Comparison of ENCODE assay signal across 1 cellular context in genomic region chr17:41786227-41787020, GRCh38.
TF ChIP-seq lines count a peak whose summit lies in the region.

Gene JUP (minus strand): TSS chr17:41786711. CDS start chr17:41771854, 14,857 bp downstream.

TF ChIP-seq in K562, 482 proteins besides CTCF, POLR2A, EP300 and RAD21 (continued from another document and continues in another):
- TF ChIP-seq ZNF398 (CRISPR knock-in tag; IDR thresholded peaks at IDR 0.05), result no peak
- TF ChIP-seq STAG1 (CRISPR knock-in tag; IDR thresholded peaks at IDR 0.05; ENCODE audit: borderline replicate concordance), result no peak
- TF ChIP-seq ARHGAP35 (IDR thresholded peaks at IDR 0.05; ENCODE audit: partially characterized antibody), result no peak
- no peak for TF ChIP-seq OTX1 (CRISPR knock-in tag; IDR thresholded peaks at IDR 0.05)
- no peak for TF ChIP-seq ILK (tag; IDR thresholded peaks at IDR 0.05; ENCODE audit: borderline replicate concordance, low read depth)
- TF ChIP-seq STAT6 (CRISPR knock-in tag; IDR thresholded peaks at IDR 0.05), result no peak
- peak; percentile 100 for TF ChIP-seq PKNOX1 (IDR thresholded peaks at IDR 0.05)
- 0 out of 2 replicates have a peak, but pooled peaks have one; percentile 35 for TF ChIP-seq TCF7 (IDR thresholded peaks at IDR 0.05; ENCODE audit: borderline replicate concordance)
- no peak for TF ChIP-seq ZNF696 (CRISPR knock-in tag; conservative IDR thresholded peaks at IDR 0.05)
- TF ChIP-seq ZKSCAN3 (CRISPR knock-in tag; IDR thresholded peaks at IDR 0.05), result no peak
- TF ChIP-seq TFAM (CRISPR knock-in tag; conservative IDR thresholded peaks at IDR 0.05), result no peak
- TF ChIP-seq THRAP3 (IDR thresholded peaks at IDR 0.05; ENCODE audit: borderline replicate concordance), result no peak
- TF ChIP-seq MCM5 (IDR thresholded peaks at IDR 0.05; ENCODE audit: low read depth), result no peak
- peak; percentile 37; the same call in 1 of the 2 replicates for TF ChIP-seq ESRRA (IDR thresholded peaks at IDR 0.05; ENCODE audit: borderline replicate concordance, low read depth)
- TF ChIP-seq ZNF316 (IDR thresholded peaks at IDR 0.05), result no peak
- no peak for TF ChIP-seq ZNF407 (IDR thresholded peaks at IDR 0.05; ENCODE audit: low read depth)
- peak; percentile 30 for TF ChIP-seq HNRNPK (IDR thresholded peaks at IDR 0.05; ENCODE audit: low read depth, low read length, poor library complexity, severe bottlenecking)
- no peak for TF ChIP-seq ZNF146 (CRISPR knock-in tag; IDR thresholded peaks at IDR 0.05; ENCODE audit: unreplicated experiment)
- TF ChIP-seq ZNF780A (CRISPR knock-in tag; IDR thresholded peaks at IDR 0.05), result no peak
- TF ChIP-seq KDM1A (IDR thresholded peaks at IDR 0.05), result no peak
- TF ChIP-seq COPS2 (conservative IDR thresholded peaks at IDR 0.05), result no peak
- TF ChIP-seq MLLT1 (IDR thresholded peaks at IDR 0.05), result peak in 1 of 2 experiments; percentile 89; a peak in 2 of 4 replicates
- TF ChIP-seq RBM22 (IDR thresholded peaks at IDR 0.05; ENCODE audit: low read depth, low read length, poor library complexity, severe bottlenecking), result peak; percentile 66
- TF ChIP-seq EGR1 (conservative IDR thresholded peaks at IDR 0.05), result peak; percentile 61
- TF ChIP-seq PRDM10 (IDR thresholded peaks at IDR 0.05; ENCODE audit: partially characterized antibody), result no peak
- no peak for TF ChIP-seq SIX5 (IDR thresholded peaks at IDR 0.05; ENCODE audit: borderline replicate concordance in 1 of 2, insufficient read depth in 1 of 2, low read depth in 1 of 2, low read length in 2 of 2)
- TF ChIP-seq TAF1 (IDR thresholded peaks at IDR 0.05; ENCODE audit: control insufficient read depth, extremely low read depth, insufficient read depth, low read length, severe bottlenecking), result peak; percentile 83
- TF ChIP-seq NFATC3 (IDR thresholded peaks at IDR 0.05), result no peak
- no peak for TF ChIP-seq KLF10 (CRISPR knock-in tag; IDR thresholded peaks at IDR 0.05)
- no peak for TF ChIP-seq PHF20 (IDR thresholded peaks at IDR 0.05; ENCODE audit: partially characterized antibody)
- no peak for TF ChIP-seq EWSR1 (IDR thresholded peaks at IDR 0.05; ENCODE audit: borderline replicate concordance, low read depth, partially characterized antibody)
- no peak for TF ChIP-seq KAT7 (CRISPR knock-in tag; IDR thresholded peaks at IDR 0.05; ENCODE audit: borderline replicate concordance)
- TF ChIP-seq NONO (IDR thresholded peaks at IDR 0.05; ENCODE audit: low read depth in 2 of 2, low read length in 1 of 2), result peak; percentile 87 to 99; a peak in 3 of 4 replicates
- TF ChIP-seq ARID4B (CRISPR knock-in tag; IDR thresholded peaks at IDR 0.05), result peak; percentile 71
